ENCODE assay signal across 14 cellular contexts in the genomic region with DNA sequence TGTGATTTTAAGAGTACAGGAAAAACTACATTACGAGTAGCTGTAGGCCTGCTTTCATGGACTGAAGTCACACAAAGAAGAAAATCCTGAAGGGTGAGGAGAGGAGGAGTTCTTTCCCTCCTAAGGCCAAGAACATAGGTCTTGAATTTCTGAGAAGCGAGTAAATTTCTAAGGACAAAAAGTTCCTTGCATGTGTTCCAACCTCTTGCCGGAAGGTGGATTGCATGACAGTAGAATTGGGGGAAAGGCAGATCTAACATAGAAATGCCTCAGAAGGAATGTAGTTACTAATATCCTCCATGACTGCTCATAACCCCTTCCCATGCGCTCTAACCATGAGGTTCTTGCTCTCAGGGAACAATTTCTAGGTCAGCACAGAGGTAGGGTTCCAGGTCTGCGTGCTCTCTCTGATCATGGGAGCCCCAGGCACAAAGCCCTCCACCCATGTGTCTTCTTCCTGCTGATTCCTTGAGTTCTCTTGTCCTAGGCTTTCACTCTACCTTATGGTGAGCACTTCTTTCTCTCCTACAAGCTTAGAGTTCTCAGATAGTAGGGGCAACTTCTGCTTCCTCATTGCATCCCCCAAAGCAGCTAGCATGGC. TPM values are rescaled to one million over a fixed set of nuclear protein-coding genes. Genes with fewer than 3 reads are reported as not detected.
DNase-seq lines count a peak whose midpoint lies in the region; ATAC-seq and TF ChIP-seq lines count a peak whose summit lies in the region.
"Had no signal": no experiment of that assay in that cellular context is flagged by ENCODE, and none has a peak within 500 bp of the region (broad histone marks: within the 10 kb centered on the region; RNA-seq: fewer than 3 reads in every experiment).

No MANE protein-coding gene starts in this region.

- peak overlapping the region; percentile 100 for H3K4me3 Mint-ChIP-seq in activated naive CD4-positive, alpha-beta T cell treated with anti-CD3 and anti-CD28 coated beads for 36 hours

- H3K9me3 ChIP-seq in KOPT-K1 (ENCODE audit: insufficient read depth, low read length, poor library complexity, severe bottlenecking) (no peaks in the 10 kb centered on the region), tibial nerve (no peaks in the 10 kb centered on the region)
- H3K9me3 ChIP-seq: gastroesophageal sphincter, mucosa of descending colon had no signal

- no peak for TF ChIP-seq POLR2A in tibial nerve (IDR thresholded peaks at IDR 0.05)

- H3K36me3 ChIP-seq in KOPT-K1 (ENCODE audit: insufficient read depth, low read length) = peaks cover 52% of the 10 kb centered on the region
- no peaks in the 10 kb centered on the region for H3K36me3 ChIP-seq in tibial nerve
- H3K36me3 ChIP-seq: gastroesophageal sphincter had no signal

- peak overlapping the region; percentile 99 for H3K27ac ChIP-seq in KOPT-K1 (ENCODE audit: low read depth, low read length, poor library complexity, severe bottlenecking)
- peak overlapping the region in 12 of 21 experiments; percentile 8 to 92 (median 43) for H3K27ac ChIP-seq in skin epidermis
- H3K27ac ChIP-seq in tibial nerve = no peak overlapping the region
- H3K27ac ChIP-seq: gastroesophageal sphincter had no signal

- no peak for ATAC-seq in activated naive CD4-positive, alpha-beta T cell treated with anti-CD3 and anti-CD28 coated beads, Interleukin-2, amount 50 U/mL, for 72 hours
- ATAC-seq in sciatic nerve (no peak), HG02588 (IDR thresholded peaks at IDR 0.05; ENCODE audit: unreplicated experiment) (no peak)
- ATAC-seq: gastroesophageal sphincter had no signal

- peaks cover 72% of the 10 kb centered on the region for H3K36me3 Mint-ChIP-seq in activated naive CD4-positive, alpha-beta T cell treated with anti-CD3 and anti-CD28 coated beads for 36 hours (ENCODE audit: low read depth)
- peaks cover 73 to 88% of the 10 kb centered on the region in 2 donors for H3K36me3 Mint-ChIP-seq in activated naive CD4-positive, alpha-beta T cell treated with anti-CD3 and anti-CD28 coated beads, Interleukin-2, amount 50 U/mL, for 72 hours

- H3K9me3 Mint-ChIP-seq in activated naive CD4-positive, alpha-beta T cell treated with anti-CD3 and anti-CD28 coated beads for 36 hours = no peaks in the 10 kb centered on the region
- no peaks in the 10 kb centered on the region for H3K9me3 Mint-ChIP-seq in activated naive CD4-positive, alpha-beta T cell treated with anti-CD3 and anti-CD28 coated beads, Interleukin-2, amount 50 U/mL, for 72 hours

- H3K27ac Mint-ChIP-seq in activated naive CD4-positive, alpha-beta T cell treated with anti-CD3 and anti-CD28 coated beads for 36 hours = peak overlapping the region; percentile 100
- H3K27ac Mint-ChIP-seq in activated naive CD4-positive, alpha-beta T cell treated with anti-CD3 and anti-CD28 coated beads, Interleukin-2, amount 50 U/mL, for 72 hours = peak overlapping the region; percentile 100

- 92 to 98% methylated on average over 5 of the region's 5 CpGs for WGBS in tibial nerve, 2 donors

- peaks cover 0 to 11% (median 3%) of the 10 kb centered on the region in 4 donors for H3K4me1 ChIP-seq in tibial nerve
- H3K4me1 ChIP-seq: gastroesophageal sphincter had no signal

- peaks cover 97% of the 10 kb centered on the region for H3K4me1 Mint-ChIP-seq in activated naive CD4-positive, alpha-beta T cell treated with anti-CD3 and anti-CD28 coated beads for 36 hours (ENCODE audit: low read depth)

- peak; percentile 29 for DNase-seq in activated naive CD4-positive, alpha-beta T cell treated with anti-CD3 and anti-CD28 coated beads for 36 hours
- DNase-seq in activated naive CD4-positive, alpha-beta T cell treated with Interleukin-2 at 50 U/mL for 16 hours = no peak
- DNase-seq in activated naive CD4-positive, alpha-beta T cell treated with anti-CD3 and anti-CD28 coated beads, Interleukin-2, amount 50 U/mL, for 72 hours (ENCODE audit: low spot score in 2 of 2) = peak in 1 of 2 donors; percentile 19
- no peak for DNase-seq in sciatic nerve (ENCODE audit: low spot score)
- no peak for DNase-seq in tibial nerve (ENCODE audit: low spot score in 2 of 2)
- DNase-seq: mucosa of descending colon, NCI-H345 had no signal

- CTCF ChIA-PET in activated naive CD4-positive, alpha-beta T cell treated with anti-CD3 and anti-CD28 coated beads for 36 hours (lab: Charles Lee) = interaction anchor here (0.9 to 7.4 kb wide), 9 partner anchors 12 to 48 kb away, joined by 3 to 72 read pairs (median 10); a partner anchor contains a TSS

- H3K27me3 ChIP-seq in tibial nerve = no peaks in the 10 kb centered on the region
- H3K27me3 ChIP-seq: gastroesophageal sphincter had no signal

- no peak overlapping the region for H3K4me3 ChIP-seq in skin epidermis
- no peak overlapping the region for H3K4me3 ChIP-seq in tibial nerve
- H3K4me3 ChIP-seq: gastroesophageal sphincter, mucosa of descending colon had no signal

- TF ChIP-seq EP300 in tibial nerve (IDR thresholded peaks at IDR 0.05) = no peak

- H3K27me3 Mint-ChIP-seq in activated naive CD4-positive, alpha-beta T cell treated with anti-CD3 and anti-CD28 coated beads for 36 hours (ENCODE audit: low read depth) = no peaks in the 10 kb centered on the region

- intact Hi-C loops in activated naive CD4-positive, alpha-beta T cell treated with anti-CD3 and anti-CD28 coated beads for 36 hours (cut with micrococcal nuclease) = loop anchor here (2.0 to 5.0 kb wide), 2 partner anchors 616 to 897 kb away; no protein-coding TSS in a partner anchor
- intact Hi-C loops in sciatic nerve (cut with DNase I) = no loop called here

- TF ChIP-seq CTCF in tibial nerve (IDR thresholded peaks at IDR 0.05) = no peak

RNA-seq across cellular contexts. Expression of a gene that starts 13.7 kb away (rescaled TPM):
- total RNA-seq in activated naive CD4-positive, alpha-beta T cell treated with anti-CD3 and anti-CD28 coated beads for 36 hours = 100 to 1,000 TPM; 251 to 264 TPM
- total RNA-seq in activated naive CD4-positive, alpha-beta T cell treated with anti-CD3 and anti-CD28 coated beads, Interleukin-2, amount 50 U/mL, for 72 hours = 100 to 1,000 TPM; 291 to 437 TPM
- total RNA-seq in sciatic nerve = 2.1 TPM
- 1 to 10 TPM in 2 of 4 donors, under 1 TPM in 1, not detected in 1; 0.60 to 5.1 (median 1.5) TPM for total RNA-seq in tibial nerve
- total RNA-seq: bronchial epithelial cell, dermis microvascular lymphatic vessel endothelial cell, renal cortical epithelial cell had no signal

Comparison
In these comparisons a context has a peak if more than half of its experiments do, and no peak if none do; other contexts are left out.
1. H3K27ac ChIP-seq: peak in KOPT-K1 (single experiment) and skin epidermis (12 of 21); none in tibial nerve (0 of 4).
2. RNA of a gene that starts 13.7 kb away (total RNA-seq): 291 to 437 TPM in activated naive CD4-positive, alpha-beta T cell treated with anti-CD3 and anti-CD28 coated beads, Interleukin-2, amount 50 U/mL, for 72 hours and 251 to 264 TPM in activated naive CD4-positive, alpha-beta T cell treated with anti-CD3 and anti-CD28 coated beads for 36 hours; 2.1 TPM in sciatic nerve (single experiment) and 0.60 to 5.1 TPM in tibial nerve; every median in the first group is over 10 times any median in the second.